Comparison of ENCODE assay signal across 11 cellular contexts in genomic region chr16:28136751-28137434, GRCh38.
DNase-seq lines count a peak whose midpoint lies in the region; ATAC-seq and TF ChIP-seq lines count a peak whose summit lies in the region.
"Had no signal": no experiment of that assay in that cellular context is flagged by ENCODE, and none has a peak within 500 bp of the region (broad histone marks: within the 10 kb centered on the region; RNA-seq: fewer than 3 reads in every experiment).

No MANE protein-coding gene starts in this region.

- H3K27ac ChIP-seq in foreskin keratinocyte: no peak overlapping the region

- DNase-seq in stimulated activated CD4-positive, alpha-beta T cell treated with anti-CD3 and anti-CD28 coated beads, Interleukin-2, amount 100 ng/mL, for 4 hours (ENCODE audit: low read depth): peak; percentile 6
- DNase-seq in stimulated activated CD4-positive, alpha-beta T cell treated with anti-CD3 and anti-CD28 coated beads, Interleukin-2, amount 100 ng/mL, for 24 hours: no peak
- peak; percentile 23 for DNase-seq in activated effector memory CD4-positive, alpha-beta T cell treated with Interleukin-2 at 50 U/mL for 16 hours
- DNase-seq in foreskin keratinocyte: no peak
- peak; percentile 76 for DNase-seq in superior temporal gyrus (ENCODE audit: extremely low spot score)
- DNase-seq in RPMI8226: no peak
- no peak for DNase-seq in left colon
- DNase-seq in HPDE6-E6E7 (ENCODE audit: extremely low spot score): no peak
- DNase-seq: BE2C, NCI-H1694, Right ventricle myocardium superior had no signal

- ATAC-seq in foreskin keratinocyte (no peak), left colon (no peak)

- no peaks in the 10 kb centered on the region for H3K4me1 ChIP-seq in foreskin keratinocyte
- H3K4me1 ChIP-seq: BE2C had no signal

- peak; percentile 4 for TF ChIP-seq CTCF in foreskin keratinocyte (conservative IDR thresholded peaks at IDR 0.05)

- no peaks in the 10 kb centered on the region for H3K27me3 ChIP-seq in foreskin keratinocyte
- H3K27me3 ChIP-seq: BE2C had no signal

- intact Hi-C loops in left colon (cut with DNase I, micrococcal nuclease): no loop called here

Comparison
In these comparisons a context has a peak if more than half of its experiments do, and no peak if none do; other contexts are left out.
1. DNase-seq: peak in stimulated activated CD4-positive, alpha-beta T cell treated with anti-CD3 and anti-CD28 coated beads, Interleukin-2, amount 100 ng/mL, for 4 hours (single experiment), activated effector memory CD4-positive, alpha-beta T cell treated with Interleukin-2 at 50 U/mL for 16 hours (single experiment) and superior temporal gyrus (single experiment); none in stimulated activated CD4-positive, alpha-beta T cell treated with anti-CD3 and anti-CD28 coated beads, Interleukin-2, amount 100 ng/mL, for 24 hours (0 of 2), foreskin keratinocyte (0 of 2), RPMI8226 (single experiment), left colon (0 of 2) and HPDE6-E6E7 (single experiment).